In the genomic region with DNA sequence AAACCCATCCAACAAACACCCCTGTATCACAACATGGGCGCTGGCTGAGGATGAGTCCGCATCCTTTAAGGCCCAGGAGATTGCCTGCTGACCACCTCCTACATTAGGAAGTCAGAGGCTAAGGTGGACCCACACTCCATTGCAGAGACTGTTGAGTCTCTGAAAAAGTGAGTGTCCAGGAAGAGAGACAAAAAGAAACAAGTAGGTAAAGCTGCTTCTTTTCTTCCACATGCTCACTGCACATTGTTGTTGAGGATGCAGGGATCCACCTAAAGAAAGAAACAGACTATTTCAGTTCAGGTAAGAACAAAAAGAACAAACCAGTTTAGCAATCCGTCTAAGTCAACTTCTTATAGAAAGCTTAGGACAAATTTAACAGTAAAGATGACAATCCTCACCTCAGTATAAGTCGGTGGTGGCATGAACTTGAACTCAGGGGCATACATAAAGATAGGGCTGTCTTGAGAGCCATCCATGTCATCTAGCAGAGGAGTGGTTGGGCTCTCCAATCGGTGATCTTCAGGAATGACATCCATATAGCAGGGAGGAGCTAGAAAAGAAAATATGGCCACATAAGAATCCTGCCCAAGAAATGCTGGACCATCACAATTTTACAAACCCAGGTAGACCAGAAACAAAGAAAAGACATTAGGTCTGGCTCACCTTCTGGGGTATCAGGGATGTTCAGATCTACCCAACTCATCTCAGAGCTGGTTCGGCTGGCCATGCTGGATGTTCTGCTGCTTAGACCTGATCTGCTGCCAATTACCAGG, we compare ENCODE assay signal across 8 cellular contexts. TPM values are rescaled to one million over a fixed set of nuclear protein-coding genes. Genes with fewer than 3 reads are reported as not detected.
DNase-seq lines count a peak whose midpoint lies in the region; ATAC-seq and TF ChIP-seq lines count a peak whose summit lies in the region.

No MANE protein-coding gene starts in this region.

- ATAC-seq in psoas muscle, result no peak
- ATAC-seq in HG03039 (IDR thresholded peaks at IDR 0.05; ENCODE audit: unreplicated experiment), result no peak

- no peak overlapping the region for H3K27ac ChIP-seq in SU-DHL-6 (ENCODE audit: low read depth, low read length)
- peak overlapping the region; percentile 38 to 80 for H3K27ac ChIP-seq in esophagus (ENCODE audit: low read depth in 2 of 2, low read length in 1 of 2)
- H3K27ac ChIP-seq in psoas muscle, result peak overlapping the region; percentile 98

- intact Hi-C loops in psoas muscle (cut with DNase I), result no loop called here

- H3K36me3 ChIP-seq in ES-I3 (ENCODE audit: insufficient read depth, low read length), result peaks cover 40% of the 10 kb centered on the region
- peaks cover 26% of the 10 kb centered on the region for H3K36me3 ChIP-seq in SU-DHL-6 (ENCODE audit: low read length)
- H3K36me3 ChIP-seq in esophagus (ENCODE audit: control insufficient read depth in 2 of 2, insufficient read depth in 2 of 2, low read length in 1 of 2), result peaks cover 11 to 13% of the 10 kb centered on the region in 2 donors
- peaks cover 24 to 39% of the 10 kb centered on the region in 2 donors for H3K36me3 ChIP-seq in psoas muscle (ENCODE audit: insufficient read depth in 1 of 2, low read depth in 1 of 2)

- no peaks in the 10 kb centered on the region for H3K27me3 ChIP-seq in SU-DHL-6 (ENCODE audit: low read length)
- H3K27me3 ChIP-seq in esophagus (ENCODE audit: control insufficient read depth in 1 of 2, insufficient read depth in 2 of 2, low read length in 2 of 2), result no peaks in the 10 kb centered on the region
- H3K27me3 ChIP-seq in psoas muscle (ENCODE audit: insufficient read depth in 3 of 3, low read length in 2 of 3), result no peaks in the 10 kb centered on the region

- peaks cover 25% of the 10 kb centered on the region for H3K4me1 ChIP-seq in ES-I3 (ENCODE audit: insufficient read depth, low read length)
- peaks cover 0 to 4% of the 10 kb centered on the region in 2 donors for H3K4me1 ChIP-seq in esophagus (ENCODE audit: control insufficient read depth in 2 of 2, insufficient read depth in 2 of 2, low read length in 1 of 2)
- H3K4me1 ChIP-seq in psoas muscle, result peaks cover 11% of the 10 kb centered on the region

- TF ChIP-seq CTCF in SU-DHL-6 (IDR thresholded peaks at IDR 0.05; ENCODE audit: insufficient read depth, low read length, poor library complexity, severe bottlenecking) (no peak), psoas muscle (IDR thresholded peaks at IDR 0.05) (no peak)

- no peaks in the 10 kb centered on the region for H3K9me2 ChIP-seq in SU-DHL-6 (replicated peaks; ENCODE audit: insufficient read depth, low read length)

- DNase-seq in psoas muscle (no peak), NCI-H1930 (lab: John Stamatoyannopoulos, UW) (no peak), cerebellar nuclear complex (lab: John Stamatoyannopoulos, UW) (no peak)
- no peak for DNase-seq in activated CD4-positive, alpha-beta T cell treated with anti-CD3 and anti-CD28 coated beads for 1 hour

- peak overlapping the region; percentile 90 for H3K4me2 ChIP-seq in SU-DHL-6 (ENCODE audit: low read depth, low read length, poor library complexity, severe bottlenecking)

- H3K4me3 ChIP-seq in SU-DHL-6 (ENCODE audit: insufficient read depth, low read length, poor library complexity, severe bottlenecking) (no peak overlapping the region), esophagus (ENCODE audit: low read depth in 1 of 2, low read length in 2 of 2) (peak overlapping the region; percentile 82 to 88), psoas muscle (peak overlapping the region; percentile 80)

- peaks cover 5% of the 10 kb centered on the region; the same call in 1 of the 2 replicates for H4K20me1 ChIP-seq in SU-DHL-6 (ENCODE audit: low read depth, low read length)

- H3F3A ChIP-seq in SU-DHL-6 (ENCODE audit: insufficient read depth), result peaks cover 59% of the 10 kb centered on the region

- H3K9me3 ChIP-seq in ES-I3 (ENCODE audit: control insufficient read depth, insufficient read depth, low read length), result no peaks in the 10 kb centered on the region
- no peaks in the 10 kb centered on the region for H3K9me3 ChIP-seq in SU-DHL-6 (ENCODE audit: insufficient read depth, low read length)
- H3K9me3 ChIP-seq in esophagus (ENCODE audit: control insufficient read depth in 2 of 2, insufficient read depth in 1 of 2, low read depth in 1 of 2, low read length in 1 of 2), result no peaks in the 10 kb centered on the region
- H3K9me3 ChIP-seq in psoas muscle, result no peaks in the 10 kb centered on the region

- peak overlapping the region; percentile 99; the same call in 1 of the 2 replicates for H3K9ac ChIP-seq in ES-I3 (ENCODE audit: low read depth, low read length)
- H3K9ac ChIP-seq in SU-DHL-6 (ENCODE audit: low read length), result no peak overlapping the region

- 20 to 26% methylated on average over 6 of the region's 6 CpGs for WGBS in esophagus, 2 donors
- WGBS in psoas muscle, 3 donors, result 19 to 28% (median 25%) methylated on average over 6 of the region's 6 CpGs

- peaks cover 14% of the 10 kb centered on the region for H3K79me2 ChIP-seq in SU-DHL-6 (ENCODE audit: insufficient read depth, low read length)

- no peak overlapping the region for H2AFZ ChIP-seq in SU-DHL-6 (ENCODE audit: low read depth, low read length, severe bottlenecking)

RNA-seq across cellular contexts. Expression of a gene that starts 2.6 kb away (rescaled TPM):
- polyA plus RNA-seq in esophagus (100 to 1,000 TPM in 1 of 2 donors, 10 to 100 TPM in 1; 77.5 to 235 TPM), psoas muscle (1,000 to 10,000 TPM; 1,253 to 1,929 (median 1,863) TPM)
- total RNA-seq in psoas muscle, result 1,000 to 10,000 TPM in 3 of 4 donors, 100 to 1,000 TPM in 1; 887 to 2,747 (median 1,374) TPM

RNA-seq across cellular contexts. Expression of a gene that starts 27.7 kb away (rescaled TPM):
- polyA plus RNA-seq in esophagus (not detected), psoas muscle (100 to 1,000 TPM in 2 of 3 donors, 10 to 100 TPM in 1; 38.1 to 314 (median 168) TPM)
- total RNA-seq in psoas muscle, result 100 to 1,000 TPM; 240 to 354 (median 317) TPM

RNA-seq across cellular contexts. Expression of a gene that starts 29.3 kb away (rescaled TPM):
- polyA plus RNA-seq in esophagus (10 to 100 TPM; 12.8 to 13.7 TPM), psoas muscle (100 to 1,000 TPM in 1 of 3 donors, 10 to 100 TPM in 2; 59.9 to 139 (median 98.1) TPM)
- 10 to 100 TPM; 30.5 to 62.5 (median 48.9) TPM for total RNA-seq in psoas muscle

RNA-seq across cellular contexts. Expression of a gene that starts 29.4 kb away (rescaled TPM):
- polyA plus RNA-seq in esophagus, result under 1 TPM; 0.27 to 0.47 TPM
- 10 to 100 TPM in 1 of 4 donors, 1 to 10 TPM in 2, under 1 TPM in 1; 0.42 to 12.3 (median 4.9) TPM for total RNA-seq in psoas muscle
- 10 to 100 TPM in 1 of 3 donors, 1 to 10 TPM in 2; 6.6 to 14.7 (median 7.4) TPM for polyA plus RNA-seq in psoas muscle

RNA-seq across cellular contexts. Expression of a gene that starts 36.0 kb away (rescaled TPM):
- polyA plus RNA-seq in esophagus (1 to 10 TPM; 2.1 to 2.9 TPM), psoas muscle (10 to 100 TPM; 23.5 to 36.9 (median 28.1) TPM)
- 10 to 100 TPM; 14.6 to 59.7 (median 38.0) TPM for total RNA-seq in psoas muscle

Comparison
In these comparisons a context has a peak if more than half of its experiments do, and no peak if none do; other contexts are left out.
1. RNA of a gene that starts 2.6 kb away (polyA plus RNA-seq): 1,253 to 1,929 TPM in psoas muscle; 77.5 to 235 TPM in esophagus; every median in the first group is over 4 times any median in the second.
2. RNA of a gene that starts 27.7 kb away (polyA plus RNA-seq): 38.1 to 314 TPM in psoas muscle; not detected in esophagus; every median in the first group is over 10 times any median in the second.
3. RNA of a gene that starts 29.3 kb away (polyA plus RNA-seq): 59.9 to 139 TPM in psoas muscle; 12.8 to 13.7 TPM in esophagus; every median in the first group is over 4 times any median in the second.